ENCODE assay signal across 8 cellular contexts in genomic region chr10:31431021-31431420, GRCh38.
"Had no signal": no experiment of that assay in that cellular context is flagged by ENCODE, and none has a peak within 500 bp of the region (broad histone marks: within the 10 kb centered on the region; RNA-seq: fewer than 3 reads in every experiment).

No MANE protein-coding gene starts in this region.

- H3K4me2 ChIP-seq: KMS-11 had no signal

- FAIRE-seq: HTR-8/SVneo, K562 had no signal

- H3K27me3 Mint-ChIP-seq: IgD-negative memory B cell had no signal

- DNase-seq: IMR-90, KBM-7, KG1 had no signal

- H3K9ac ChIP-seq: KMS-11 had no signal

- H3K4me3 Mint-ChIP-seq: IgD-negative memory B cell had no signal

- H3K27ac ChIP-seq: HL-60, KMS-11 had no signal

- ATAC-seq: K562 had no signal

- H3K27ac Mint-ChIP-seq: IgD-negative memory B cell had no signal

- H3K4me3 ChIP-seq: K562 had no signal
